In the genomic region with DNA sequence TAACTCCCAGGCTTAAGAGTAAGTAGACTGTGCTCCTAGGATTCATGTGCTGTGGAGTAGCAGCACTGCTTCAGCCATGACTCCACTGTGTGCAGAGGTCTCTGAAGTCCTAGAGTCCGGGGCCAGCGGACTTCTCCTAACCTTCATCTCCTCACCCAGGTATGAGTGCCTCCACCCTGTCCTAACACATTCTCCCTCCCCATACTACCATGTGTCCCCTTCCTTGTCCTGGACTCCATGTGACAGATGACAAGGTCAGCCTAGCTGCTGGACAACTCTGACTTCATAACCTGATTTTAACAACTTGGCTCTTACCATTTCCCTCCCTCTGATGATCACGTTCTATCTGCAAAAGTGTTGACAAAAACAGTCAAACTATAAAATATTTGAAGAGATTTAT, we compare ENCODE assay signal across 35 cellular contexts. TPM values are rescaled to one million over a fixed set of nuclear protein-coding genes. Genes with fewer than 3 reads are reported as not detected.
DNase-seq lines count a peak whose midpoint lies in the region; ATAC-seq, FAIRE-seq and TF ChIP-seq lines count a peak whose summit lies in the region.
"Had no signal": no experiment of that assay in that cellular context is flagged by ENCODE, and none has a peak within 500 bp of the region (broad histone marks: within the 10 kb centered on the region; RNA-seq: fewer than 3 reads in every experiment).

No MANE protein-coding gene starts in this region.

- H2AFZ ChIP-seq in endothelial cell of umbilical vein (ENCODE audit: low read depth, low read length), result no peak overlapping the region

- H3K9ac ChIP-seq in endothelial cell of umbilical vein (replicated peaks; ENCODE audit: extremely low read depth, insufficient read depth, low read length) (peak overlapping the region; percentile 60), liver (ENCODE audit: low read depth in 1 of 2, low read length in 2 of 2) (no peak overlapping the region)

- H3K79me2 ChIP-seq in endothelial cell of umbilical vein (ENCODE audit: control insufficient read depth, insufficient read depth, low read length), result no peaks in the 10 kb centered on the region

- DNase-seq in A549 (ENCODE audit: low read depth in 1 of 2, low spot score in 1 of 2) (no peak), endothelial cell of umbilical vein (ENCODE audit: low read depth, low spot score) (no peak), psoas muscle (no peak), glomerular visceral epithelial cell (ENCODE audit: extremely low spot score) (no peak), NCI-H128 (lab: John Stamatoyannopoulos, UW; ENCODE audit: unreplicated experiment) (no peak)
- no peak for DNase-seq in activated CD4-positive, alpha-beta T cell treated with anti-CD3 and anti-CD28 coated beads, Interleukin-2, amount 50 U/mL, for 48 hours
- DNase-seq: activated CD4-positive, alpha-beta memory T cell treated with anti-CD3 and anti-CD28 coated beads for 36 hours; anterior cingulate cortex; COR-L47; cortex of kidney; DMS53; esophagus squamous epithelium; foreskin melanocyte; H7; hypothalamus; immature natural killer cell; left lung; NCI-H1092; NCI-H187; NCI-H526 treated with DMSO at 0.1 percent for 48 hours; sigmoid colon; stimulated activated CD4-positive, alpha-beta T cell treated with anti-CD3 and anti-CD28 coated beads, Interleukin-4, amount 100 ng/mL, for 4 hours; uterus had no signal

- ATAC-seq in A549 (no peak), psoas muscle (peak in 3 of 4 donors; percentile 31 to 43 (median 42)), GM19328 (IDR thresholded peaks at IDR 0.05; ENCODE audit: unreplicated experiment) (no peak)
- ATAC-seq: left lung; stimulated activated memory B cell treated with anti-CD40 and anti-IgM and Interleukin-4, amounts not matched to agents 10 μg/mL and 1 μg/mL and 100 μg/mL, for 72 hours had no signal

- H3K4me3 ChIP-seq in A549 (no peak overlapping the region), endothelial cell of umbilical vein (replicated peaks in 1 of 3; ENCODE audit: insufficient read depth in 1 of 3, low read depth in 1 of 3, low read length in 3 of 3) (no peak overlapping the region), liver (ENCODE audit: low read depth in 1 of 3, low read length in 3 of 3) (no peak overlapping the region), psoas muscle (no peak overlapping the region)
- H3K4me3 ChIP-seq: cardiac muscle cell, esophagus squamous epithelium, left lung, sigmoid colon, SJSA1, uterus had no signal

- 90% methylated on average over 3 of the region's 3 CpGs for WGBS in A549 (ENCODE audit: missing lambda C conversion rate)
- WGBS in liver, result 69% methylated on average over 3 of the region's 3 CpGs
- 54 to 63% (median 62%) methylated on average over 3 of the region's 3 CpGs for WGBS in psoas muscle, 3 donors

- H3K9me3 ChIP-seq in A549, result no peaks in the 10 kb centered on the region
- no peaks in the 10 kb centered on the region for H3K9me3 ChIP-seq in endothelial cell of umbilical vein (replicated peaks; ENCODE audit: control insufficient read depth, insufficient read depth, low read length)
- H3K9me3 ChIP-seq in liver (ENCODE audit: control insufficient read depth in 4 of 4, low read length in 3 of 4), result no peaks in the 10 kb centered on the region
- H3K9me3 ChIP-seq in psoas muscle, result no peaks in the 10 kb centered on the region
- H3K9me3 ChIP-seq: esophagus squamous epithelium, left lung, sigmoid colon, SJSA1, uterus had no signal

- H3K27ac ChIP-seq in A549 (0 out of 6 replicates have a peak overlapping the region, but pooled peaks of 1 of the 2 experiments have one; percentile 34), endothelial cell of umbilical vein (ENCODE audit: insufficient read depth, low read depth, low read length) (peak overlapping the region; percentile 80), liver (ENCODE audit: low read depth in 1 of 2, low read length in 2 of 2) (peak overlapping the region; percentile 75 to 88), psoas muscle (peak overlapping the region; percentile 87)
- H3K27ac ChIP-seq: cardiac muscle cell, SJSA1 had no signal

- H3K27me3 ChIP-seq in endothelial cell of umbilical vein (ENCODE audit: control insufficient read depth in 2 of 2, insufficient read depth in 2 of 2, low read length in 2 of 2), result no peaks in the 10 kb centered on the region
- H3K27me3 ChIP-seq in liver (ENCODE audit: control insufficient read depth in 4 of 4, insufficient read depth in 4 of 4, low read length in 3 of 4), result peaks cover 0 to 5% (median 0%) of the 10 kb centered on the region in 4 donors
- peaks cover 0 to 4% (median 0%) of the 10 kb centered on the region in 3 donors for H3K27me3 ChIP-seq in psoas muscle (ENCODE audit: insufficient read depth in 3 of 3, low read length in 2 of 3)
- H3K27me3 ChIP-seq: cardiac muscle cell, esophagus squamous epithelium, left lung, sigmoid colon, SJSA1 had no signal

- H3K9me1 ChIP-seq in endothelial cell of umbilical vein (replicated peaks; ENCODE audit: control insufficient read depth, extremely low read depth, insufficient read depth, low read length), result no peaks in the 10 kb centered on the region

- H3K36me3 ChIP-seq in endothelial cell of umbilical vein (ENCODE audit: control insufficient read depth in 2 of 2, extremely low read depth in 1 of 2, insufficient read depth in 2 of 2, low read length in 2 of 2) (no peaks in the 10 kb centered on the region), liver (ENCODE audit: control insufficient read depth in 4 of 4, insufficient read depth in 3 of 4, low read depth in 1 of 4, low read length in 3 of 4) (no peaks in the 10 kb centered on the region), psoas muscle (ENCODE audit: insufficient read depth in 1 of 2, low read depth in 1 of 2) (peaks cover 0 to 18% of the 10 kb centered on the region in 2 donors)
- H3K36me3 ChIP-seq: cardiac muscle cell, esophagus squamous epithelium, left lung, sigmoid colon, SJSA1, uterus had no signal

- H3K4me2 ChIP-seq in A549 (no peak overlapping the region), endothelial cell of umbilical vein (ENCODE audit: insufficient read depth, low read length) (peak overlapping the region; percentile 36)

- H3K4me1 ChIP-seq in A549, result peaks cover 14% of the 10 kb centered on the region
- peaks cover 21% of the 10 kb centered on the region for H3K4me1 ChIP-seq in endothelial cell of umbilical vein (ENCODE audit: control insufficient read depth, extremely low read depth, insufficient read depth, low read length)
- peaks cover 2 to 21% (median 15%) of the 10 kb centered on the region in 4 donors for H3K4me1 ChIP-seq in liver (ENCODE audit: control insufficient read depth in 4 of 4, insufficient read depth in 4 of 4, low read length in 3 of 4)
- peaks cover 15% of the 10 kb centered on the region for H3K4me1 ChIP-seq in psoas muscle
- H3K4me1 ChIP-seq: esophagus squamous epithelium, left lung, sigmoid colon, SJSA1, uterus had no signal

- TF ChIP-seq POLR2A in A549 (IDR thresholded peaks at IDR 0.05; ENCODE audit: low read length), result no peak
- TF ChIP-seq POLR2A in endothelial cell of umbilical vein (IDR thresholded peaks at IDR 0.05; ENCODE audit: low read depth, low read length), result no peak

- TF ChIP-seq RAD21 in A549 (conservative IDR thresholded peaks at IDR 0.05 in 1 of 2, IDR thresholded peaks at IDR 0.05 in 1 of 2) (no peak), liver (IDR thresholded peaks at IDR 0.05) (no peak)

- CTCF ChIA-PET in A549 (lab: Yijun Ruan, JAX) (interaction anchor here (0.6 to 3.2 kb wide), 5 partner anchors 17 to 194 kb away, joined by 3 to 19 read pairs (median 4); a partner anchor contains a TSS), endothelial cell of umbilical vein (lab: Charles Lee) (interaction anchor here (1.4 kb wide), 1 partner anchor 152 kb away, joined by 3 read pairs; no protein-coding TSS in a partner anchor)

- POLR2A ChIA-PET in A549 (lab: Yijun Ruan, JAX) (no interaction called here), endothelial cell of umbilical vein (lab: Charles Lee) (no interaction called here)

- TSS peak; percentile 40 for BruUV-seq in endothelial cell of umbilical vein (replicated peaks; lab: Mats Ljungman, UMichigan)

- TF ChIP-seq CTCF in A549 (IDR thresholded peaks at IDR 0.05), result no peak
- TF ChIP-seq CTCF in endothelial cell of umbilical vein (IDR thresholded peaks at IDR 0.05; ENCODE audit: extremely low read depth in 1 of 2, insufficient read depth in 1 of 2, low read depth in 1 of 2, low read length in 2 of 2), result no peak
- TF ChIP-seq CTCF in liver (IDR thresholded peaks at IDR 0.05; ENCODE audit: low read depth, low read length, missing input control), result no peak
- TF ChIP-seq CTCF in psoas muscle (IDR thresholded peaks at IDR 0.05), result no peak

- TF ChIP-seq EP300 in A549 (IDR thresholded peaks at IDR 0.05), result no peak

- FAIRE-seq in A549 (lab: Jason Lieb, UNC) (peak; percentile 74), endothelial cell of umbilical vein (lab: Jason Lieb, UNC) (no peak)
- FAIRE-seq: GM19239, RCC 7860 had no signal

- no peaks in the 10 kb centered on the region for H4K20me1 ChIP-seq in endothelial cell of umbilical vein (replicated peaks; ENCODE audit: control insufficient read depth, extremely low read depth, insufficient read depth, low read length)

- dilution Hi-C loops in endothelial cell of umbilical vein (cut with MboI; ENCODE audit: extremely low pct_ligation_motif_present, low sequenced_read_pairs), result no loop called here

- intact Hi-C loops in endothelial cell of umbilical vein (cut with micrococcal nuclease) (loop anchor here (1.0 kb wide), 1 partner anchor 28 kb away; a partner anchor contains a TSS), psoas muscle (cut with DNase I) (no loop called here)

RNA-seq across cellular contexts. Expression of a gene that starts 16.7 kb away (rescaled TPM):
- polyA plus RNA-seq in A549 (2011; rRNA removed) (not detected in 2 replicates), A549 (2017; fragmentation: RNase III; extraction: RNeasy Plus Mini Kit Qiagen cat#74134 plus additional on column Dnase treatment) (not detected in 3 replicates), endothelial cell of umbilical vein (0.06 TPM in 1 of 2 replicates, not detected in the other), liver (under 1 TPM in 1 of 2 donors, not detected in 1; 0.03 TPM), psoas muscle (10 to 100 TPM in 1 of 3 donors, 1 to 10 TPM in 2; 1.5 to 10.4 (median 6.5) TPM)
- polyA plus RNA-seq in A549 (2012; cell fraction: cytosol; rRNA removed), result not detected in 2 replicates
- not detected in 2 replicates for polyA plus RNA-seq in A549 (2012; cell fraction: nucleus; rRNA removed)
- not detected in 2 replicates for polyA minus RNA-seq in A549 (2011; rRNA and poly(A)+ RNA removed)
- total RNA-seq in endothelial cell of umbilical vein (0.15 TPM in 1 of 2 replicates, not detected in the other), liver (not detected), psoas muscle (10 to 100 TPM; 26.9 to 53.4 (median 47.6) TPM)
- polyA plus RNA-seq in endothelial cell of umbilical vein (2011; cell fraction: cytosol; rRNA removed), result 0.07 TPM in 1 of 2 replicates, not detected in the other
- polyA plus RNA-seq in endothelial cell of umbilical vein (2011; cell fraction: nucleus; rRNA removed), result 0.24 and 0.43 TPM in 2 replicates
- not detected in 2 replicates for polyA plus RNA-seq in endothelial cell of umbilical vein (2012)
- 0.25 TPM in 1 of 2 replicates, not detected in the other for polyA minus RNA-seq in endothelial cell of umbilical vein
- not detected for polyA minus RNA-seq in endothelial cell of umbilical vein (2011; cell fraction: cytosol; rRNA and poly(A)+ RNA removed)
- polyA minus RNA-seq in endothelial cell of umbilical vein (2011; cell fraction: nucleus; rRNA and poly(A)+ RNA removed), result 0.29 TPM in 1 of 2 replicates, not detected in the other
- total RNA-seq: activated CD4-positive, alpha-beta memory T cell treated with anti-CD3 and anti-CD28 coated beads for 36 hours; esophagus squamous epithelium; G401; H7; mucosa of gallbladder; sigmoid colon; SJSA1; T-helper 1 cell treated with Interleukin-12 subunit alpha and Interleukin-12 subunit beta and Interleukin-4 antibody, amounts not matched to agents 30 ng/mL and 1 ng/mL, for 36 hours had no signal
- polyA plus RNA-seq: BJ, immature natural killer cell, neural cell had no signal

RNA-seq across cellular contexts. Expression of a gene that starts 28.9 kb away (rescaled TPM):
- polyA plus RNA-seq in A549 (2011; rRNA removed), result 24.0 and 24.7 TPM in 2 replicates
- 21.9 and 31.3 TPM in 2 replicates for polyA plus RNA-seq in A549 (2012; cell fraction: cytosol; rRNA removed)
- polyA plus RNA-seq in A549 (2012; cell fraction: nucleus; rRNA removed), result 13.1 and 20.8 TPM in 2 replicates
- 40.8 to 44.8 TPM (median 41.1 TPM) in 3 replicates for polyA plus RNA-seq in A549 (2017; fragmentation: RNase III; extraction: RNeasy Plus Mini Kit Qiagen cat#74134 plus additional on column Dnase treatment)
- polyA minus RNA-seq in A549 (2011; rRNA and poly(A)+ RNA removed), result 24.4 and 36.5 TPM in 2 replicates
- total RNA-seq in endothelial cell of umbilical vein, result 5.6 and 7.6 TPM in 2 replicates
- polyA plus RNA-seq in endothelial cell of umbilical vein, result 6.5 and 6.8 TPM in 2 replicates
- 7.8 and 8.8 TPM in 2 replicates for polyA plus RNA-seq in endothelial cell of umbilical vein (2011; cell fraction: cytosol; rRNA removed)
- 6.1 and 6.5 TPM in 2 replicates for polyA plus RNA-seq in endothelial cell of umbilical vein (2011; cell fraction: nucleus; rRNA removed)
- 7.4 and 9.0 TPM in 2 replicates for polyA plus RNA-seq in endothelial cell of umbilical vein (2012)
- polyA minus RNA-seq in endothelial cell of umbilical vein, result 12.0 and 13.0 TPM in 2 replicates
- polyA minus RNA-seq in endothelial cell of umbilical vein (2011; cell fraction: cytosol; rRNA and poly(A)+ RNA removed), result 13.4 TPM
- 3.0 and 3.2 TPM in 2 replicates for polyA minus RNA-seq in endothelial cell of umbilical vein (2011; cell fraction: nucleus; rRNA and poly(A)+ RNA removed)
- total RNA-seq in liver, result 10 to 100 TPM in 1 of 2 donors, 1 to 10 TPM in 1; 2.8 to 11.3 TPM
- 1 to 10 TPM; 2.4 to 3.1 TPM for polyA plus RNA-seq in liver
- 1 to 10 TPM in 1 of 4 donors, under 1 TPM in 2, not detected in 1; 0.46 to 1.3 (median 0.71) TPM for total RNA-seq in psoas muscle
- polyA plus RNA-seq in psoas muscle, result under 1 TPM; 0.12 to 0.69 (median 0.51) TPM
- total RNA-seq: G401 had no signal
- polyA plus RNA-seq: cardiac muscle cell, neural cell had no signal

RNA-seq across cellular contexts. Expression of a gene that starts 36.5 kb away (rescaled TPM):
- 19.7 and 21.2 TPM in 2 replicates for polyA plus RNA-seq in A549 (2011; rRNA removed)
- 3.4 and 4.5 TPM in 2 replicates for polyA plus RNA-seq in A549 (2012; cell fraction: cytosol; rRNA removed)
- 4.2 and 7.9 TPM in 2 replicates for polyA plus RNA-seq in A549 (2012; cell fraction: nucleus; rRNA removed)
- 9.5 to 10.8 TPM (median 9.8 TPM) in 3 replicates for polyA plus RNA-seq in A549 (2017; fragmentation: RNase III; extraction: RNeasy Plus Mini Kit Qiagen cat#74134 plus additional on column Dnase treatment)
- polyA minus RNA-seq in A549 (2011; rRNA and poly(A)+ RNA removed), result 21.6 and 22.0 TPM in 2 replicates
- 12.1 TPM in 2 replicates for total RNA-seq in endothelial cell of umbilical vein
- polyA plus RNA-seq in endothelial cell of umbilical vein, result 3.5 and 4.0 TPM in 2 replicates
- polyA plus RNA-seq in endothelial cell of umbilical vein (2011; cell fraction: cytosol; rRNA removed), result 3.1 and 3.4 TPM in 2 replicates
- 12.9 and 16.6 TPM in 2 replicates for polyA plus RNA-seq in endothelial cell of umbilical vein (2011; cell fraction: nucleus; rRNA removed)
- polyA plus RNA-seq in endothelial cell of umbilical vein (2012), result 5.1 and 7.8 TPM in 2 replicates
- polyA minus RNA-seq in endothelial cell of umbilical vein, result 13.1 and 14.1 TPM in 2 replicates
- 16.4 TPM for polyA minus RNA-seq in endothelial cell of umbilical vein (2011; cell fraction: cytosol; rRNA and poly(A)+ RNA removed)
- polyA minus RNA-seq in endothelial cell of umbilical vein (2011; cell fraction: nucleus; rRNA and poly(A)+ RNA removed), result 21.2 and 46.0 TPM in 2 replicates
- total RNA-seq in liver, result 1 to 10 TPM; 7.9 to 8.7 TPM
- 1 to 10 TPM; 3.0 to 3.3 TPM for polyA plus RNA-seq in liver
- 1 to 10 TPM; 2.6 to 5.8 (median 3.6) TPM for total RNA-seq in psoas muscle
- 1 to 10 TPM; 1.9 to 3.3 (median 2.7) TPM for polyA plus RNA-seq in psoas muscle

Comparison
In these comparisons a context has a peak if more than half of its experiments do, and no peak if none do; other contexts are left out.
1. ATAC-seq: peak in psoas muscle (3 of 4); none in A549 (0 of 2) and GM19328 (single experiment).